Comparison of ENCODE assay signal across 15 cellular contexts in the genomic region with DNA sequence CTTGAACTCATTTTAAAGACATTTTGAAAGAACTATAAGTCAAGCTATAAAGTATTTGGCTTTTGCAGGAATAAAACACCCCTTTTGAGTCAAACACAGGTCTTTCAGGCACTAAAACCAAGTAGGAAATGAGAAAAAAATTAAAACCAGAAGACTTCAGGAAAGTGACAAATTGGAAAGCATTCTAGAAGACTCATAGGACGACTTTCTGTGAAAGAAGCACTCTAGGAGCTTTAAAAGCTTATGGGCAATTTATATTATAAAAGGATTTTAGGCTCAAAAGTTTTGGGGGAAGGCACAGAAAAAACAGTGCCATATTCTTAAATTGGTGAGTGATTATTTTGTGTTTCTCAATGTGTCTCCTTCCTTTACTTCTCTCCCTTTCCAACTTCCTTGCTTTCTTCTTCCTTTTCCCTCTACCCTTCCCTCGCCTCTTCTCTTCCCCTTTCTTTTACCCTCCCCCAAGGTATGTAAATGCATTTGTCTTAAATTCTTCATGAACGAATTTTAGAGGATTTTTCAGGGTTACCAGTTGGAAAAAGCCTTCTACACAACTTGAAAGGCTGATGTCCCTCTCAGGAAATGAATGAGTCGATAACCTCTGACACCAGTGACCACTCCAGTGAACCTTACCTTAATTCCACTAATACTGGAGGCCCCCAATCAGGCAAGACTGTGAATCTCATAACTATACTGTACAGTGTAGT. TPM values are rescaled to one million over a fixed set of nuclear protein-coding genes. Genes with fewer than 3 reads are reported as not detected.
A peak's percentile ranks its signal among the peaks of the same experiment; 100 is the strongest.
DNase-seq lines count a peak whose midpoint lies in the region; ATAC-seq and TF ChIP-seq lines count a peak whose summit lies in the region.
"Had no signal": no experiment of that assay in that cellular context is flagged by ENCODE, and none has a peak within 500 bp of the region (broad histone marks: within the 10 kb centered on the region; RNA-seq: fewer than 3 reads in every experiment).

No MANE protein-coding gene starts in this region.

- H3K36me3 ChIP-seq in ES-I3 (ENCODE audit: insufficient read depth, low read length) (no peaks in the 10 kb centered on the region), Loucy (ENCODE audit: insufficient read depth, low read length) (no peaks in the 10 kb centered on the region), ectodermal cell (ENCODE audit: control insufficient read depth, insufficient read depth, low read length) (no peaks in the 10 kb centered on the region)
- H3K36me3 ChIP-seq: gastrocnemius medialis, thoracic aorta had no signal

- no peak for TF ChIP-seq CTCF in Loucy (conservative IDR thresholded peaks at IDR 0.05; ENCODE audit: low read length)
- no peak for TF ChIP-seq CTCF in nephron (IDR thresholded peaks at IDR 0.05; ENCODE audit: unreplicated experiment in 3 of 3)

- H4K20me1 ChIP-seq in Loucy (ENCODE audit: insufficient read depth, low read length, poor library complexity, severe bottlenecking): peaks cover 3% of the 10 kb centered on the region

- peak overlapping the region; percentile 95 for H3K27ac ChIP-seq in ectodermal cell (ENCODE audit: insufficient read depth, low read depth, low read length, poor library complexity, severe bottlenecking)
- H3K27ac ChIP-seq: gastrocnemius medialis, thoracic aorta had no signal

- peak overlapping the region in 1 of 3 experiments; percentile 32 for H3K27ac Mint-ChIP-seq in nephron
- H3K27ac Mint-ChIP-seq: memory B cell had no signal

- peaks cover 96% of the 10 kb centered on the region for H3K27me3 Mint-ChIP-seq in nephron (ENCODE audit: low read depth)

- peak overlapping the region; percentile 77 for H3K9ac ChIP-seq in ES-I3 (ENCODE audit: low read depth, low read length)
- H3K9ac ChIP-seq in Loucy (ENCODE audit: low read depth, low read length, poor library complexity, severe bottlenecking): no peak overlapping the region

- H3K4me1 ChIP-seq in ES-I3 (ENCODE audit: insufficient read depth, low read length): peaks cover 8% of the 10 kb centered on the region; the same call in 1 of the 2 replicates
- H3K4me1 ChIP-seq in Loucy (ENCODE audit: insufficient read depth, low read length, poor library complexity, severe bottlenecking): peaks cover 13% of the 10 kb centered on the region
- peaks cover 25% of the 10 kb centered on the region for H3K4me1 ChIP-seq in ectodermal cell (ENCODE audit: control insufficient read depth, insufficient read depth, low read length)
- H3K4me1 ChIP-seq: gastrocnemius medialis had no signal

- 0 out of 2 replicates have a peak overlapping the region, but pooled peaks have one; percentile 69 for H2AFZ ChIP-seq in Loucy (ENCODE audit: low read length)

- H3K9me2 ChIP-seq in Loucy (replicated peaks; ENCODE audit: low read depth, low read length): no peaks in the 10 kb centered on the region

- H3K9me3 ChIP-seq in ES-I3 (ENCODE audit: control insufficient read depth, insufficient read depth, low read length) (no peaks in the 10 kb centered on the region), Loucy (ENCODE audit: insufficient read depth, low read depth, low read length) (no peaks in the 10 kb centered on the region), ectodermal cell (ENCODE audit: control insufficient read depth, low read length) (no peaks in the 10 kb centered on the region)
- H3K9me3 ChIP-seq: gastrocnemius medialis, thoracic aorta had no signal

- H3K27me3 ChIP-seq in Loucy (ENCODE audit: insufficient read depth, low read length, poor library complexity, severe bottlenecking): no peaks in the 10 kb centered on the region
- no peaks in the 10 kb centered on the region for H3K27me3 ChIP-seq in ectodermal cell (ENCODE audit: control insufficient read depth, insufficient read depth, low read length, poor library complexity, severe bottlenecking)

- 2 to 4% methylated on average over 4 of the region's 4 CpGs for WGBS in ectodermal cell, 2 experiments

- peaks cover 23% of the 10 kb centered on the region for H3K79me2 ChIP-seq in Loucy (ENCODE audit: insufficient read depth, low read length)

- no peak for ATAC-seq in HG02798 (IDR thresholded peaks at IDR 0.05; ENCODE audit: poor library complexity, unreplicated experiment)
- ATAC-seq: gastrocnemius medialis had no signal

- H3K9me3 Mint-ChIP-seq in nephron: no peaks in the 10 kb centered on the region

- H3K4me3 ChIP-seq in Loucy (ENCODE audit: low read length, poor library complexity, severe bottlenecking) (no peak overlapping the region), ectodermal cell (ENCODE audit: insufficient read depth, low read depth, low read length) (peak overlapping the region; percentile 43)
- H3K4me3 ChIP-seq: gastrocnemius medialis, thoracic aorta had no signal

- no peak overlapping the region for H3K4me2 ChIP-seq in Loucy (ENCODE audit: low read depth, low read length, poor library complexity, severe bottlenecking)

- no peaks in the 10 kb centered on the region for H3F3A ChIP-seq in Loucy (ENCODE audit: low read depth)

- H3K4me3 Mint-ChIP-seq in nephron: peak overlapping the region in 2 of 3 experiments; percentile 60 to 80
- H3K4me3 Mint-ChIP-seq: memory B cell had no signal

- H3K4me1 Mint-ChIP-seq in nephron: peaks cover 16% of the 10 kb centered on the region

- no peak for DNase-seq in AML-193 (lab: John Stamatoyannopoulos, UW)
- DNase-seq in stimulated activated CD4-positive, alpha-beta T cell treated with anti-CD3 and anti-CD28 coated beads, Interleukin-1b, Interleukin-23, amount 100 ng/mL, for 48 hours: no peak
- DNase-seq in ecto neural progenitor cell (ENCODE audit: low spot score): no peak
- DNase-seq: activated CD4-positive, CD25-positive, alpha-beta regulatory T cell treated with anti-CD3 and anti-CD28 coated beads, Interleukin-2, amount 50 U/mL, for 72 hours; activated gamma-delta T cell treated with Interleukin-2 at 50 U/mL for 16 hours; anterior cingulate cortex; gastrocnemius medialis had no signal

- no peaks in the 10 kb centered on the region for H3K36me3 Mint-ChIP-seq in nephron (ENCODE audit: low read depth)
- H3K36me3 Mint-ChIP-seq: memory B cell had no signal

RNA-seq across cellular contexts. Expression of gene LIN28B, which starts 2.7 kb away (rescaled TPM):
- 130 TPM for polyA plus RNA-seq in ectodermal cell (2013, experiment 1 of 4)
- 145 TPM for polyA plus RNA-seq in ectodermal cell (2013, experiment 2 of 4)
- 91.9 TPM for polyA plus RNA-seq in ectodermal cell (2013, experiment 3 of 4)
- 104 TPM for polyA plus RNA-seq in ectodermal cell (2013, experiment 4 of 4)
- polyA plus RNA-seq: keratinocyte had no signal
